ENCODE assay signal across 1 cellular context in genomic region chr22:36481393-36482168, GRCh38.
TF ChIP-seq lines count a peak whose summit lies in the region.

TXN2 (minus strand) TSS chr22:36481640; CDS start chr22:36480837, 803 bp downstream.

TF ChIP-seq in HEK293, 187 proteins besides CTCF, POLR2A, EP300 and RAD21 (continued from another document and continues in another):
- peak; percentile 55 for TF ChIP-seq ZNF366 (tag by site-specific recombination; conservative IDR thresholded peaks at IDR 0.05)
- TF ChIP-seq ZSCAN23 (tag by site-specific recombination; IDR thresholded peaks at IDR 0.05), result peak; percentile 86
- TF ChIP-seq ZNF792 (tag by site-specific recombination; IDR thresholded peaks at IDR 0.05), result no peak
- no peak; the same call in none of the 2 replicates for TF ChIP-seq ZNF660 (tag by site-specific recombination; IDR thresholded peaks at IDR 0.05)
- no peak; the same call in 1 of the 2 replicates for TF ChIP-seq ZNF394 (tag by site-specific recombination; IDR thresholded peaks at IDR 0.05; ENCODE audit: borderline replicate concordance)
- peak; percentile 99 for TF ChIP-seq ZBTB8A (tag by site-specific recombination; IDR thresholded peaks at IDR 0.05)
- TF ChIP-seq ZNF776 (tag by site-specific recombination; IDR thresholded peaks at IDR 0.05; ENCODE audit: borderline replicate concordance), result no peak
- peak; percentile 92 for TF ChIP-seq ZXDB (tag by site-specific recombination; IDR thresholded peaks at IDR 0.05)
- peak; percentile 73 for TF ChIP-seq KLF10 (tag by site-specific recombination; IDR thresholded peaks at IDR 0.05)
- peak; percentile 54 for TF ChIP-seq KLF1 (tag by site-specific recombination; IDR thresholded peaks at IDR 0.05)
- TF ChIP-seq ZBTB20 (tag by site-specific recombination; IDR thresholded peaks at IDR 0.05), result peak; percentile 62; the same call in 1 of the 2 replicates
- no peak for TF ChIP-seq ZNF704 (tag by site-specific recombination; IDR thresholded peaks at IDR 0.05)
- TF ChIP-seq, protein P1, sequence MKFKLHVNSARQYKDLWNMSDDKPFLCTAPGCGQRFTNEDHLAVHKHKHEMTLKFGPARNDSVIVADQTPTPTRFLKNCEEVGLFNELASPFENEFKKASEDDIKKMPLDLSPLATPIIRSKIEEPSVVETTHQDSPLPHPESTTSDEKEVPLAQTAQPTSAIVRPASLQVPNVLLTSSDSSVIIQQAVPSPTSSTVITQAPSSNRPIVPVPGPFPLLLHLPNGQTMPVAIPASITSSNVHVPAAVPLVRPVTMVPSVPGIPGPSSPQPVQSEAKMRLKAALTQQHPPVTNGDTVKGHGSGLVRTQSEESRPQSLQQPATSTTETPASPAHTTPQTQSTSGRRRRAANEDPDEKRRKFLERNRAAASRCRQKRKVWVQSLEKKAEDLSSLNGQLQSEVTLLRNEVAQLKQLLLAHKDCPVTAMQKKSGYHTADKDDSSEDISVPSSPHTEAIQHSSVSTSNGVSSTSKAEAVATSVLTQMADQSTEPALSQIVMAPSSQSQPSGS (tag by site-specific recombination; IDR thresholded peaks at IDR 0.05; ENCODE audit: low read depth), result peak; percentile 93
- peak; percentile 24; the same call in 1 of the 2 replicates for TF ChIP-seq ZNF768 (tag by site-specific recombination; IDR thresholded peaks at IDR 0.05)
- peak; percentile 57; the same call in 1 of the 2 replicates for TF ChIP-seq ZEB2 (tag by site-specific recombination; IDR thresholded peaks at IDR 0.05)
- TF ChIP-seq ZNF548 (tag by site-specific recombination; IDR thresholded peaks at IDR 0.05), result no peak
- peak; percentile 80 for TF ChIP-seq ZBTB26 (tag by site-specific recombination; optimal IDR thresholded peaks at IDR 0.05)
- TF ChIP-seq, protein P2, sequence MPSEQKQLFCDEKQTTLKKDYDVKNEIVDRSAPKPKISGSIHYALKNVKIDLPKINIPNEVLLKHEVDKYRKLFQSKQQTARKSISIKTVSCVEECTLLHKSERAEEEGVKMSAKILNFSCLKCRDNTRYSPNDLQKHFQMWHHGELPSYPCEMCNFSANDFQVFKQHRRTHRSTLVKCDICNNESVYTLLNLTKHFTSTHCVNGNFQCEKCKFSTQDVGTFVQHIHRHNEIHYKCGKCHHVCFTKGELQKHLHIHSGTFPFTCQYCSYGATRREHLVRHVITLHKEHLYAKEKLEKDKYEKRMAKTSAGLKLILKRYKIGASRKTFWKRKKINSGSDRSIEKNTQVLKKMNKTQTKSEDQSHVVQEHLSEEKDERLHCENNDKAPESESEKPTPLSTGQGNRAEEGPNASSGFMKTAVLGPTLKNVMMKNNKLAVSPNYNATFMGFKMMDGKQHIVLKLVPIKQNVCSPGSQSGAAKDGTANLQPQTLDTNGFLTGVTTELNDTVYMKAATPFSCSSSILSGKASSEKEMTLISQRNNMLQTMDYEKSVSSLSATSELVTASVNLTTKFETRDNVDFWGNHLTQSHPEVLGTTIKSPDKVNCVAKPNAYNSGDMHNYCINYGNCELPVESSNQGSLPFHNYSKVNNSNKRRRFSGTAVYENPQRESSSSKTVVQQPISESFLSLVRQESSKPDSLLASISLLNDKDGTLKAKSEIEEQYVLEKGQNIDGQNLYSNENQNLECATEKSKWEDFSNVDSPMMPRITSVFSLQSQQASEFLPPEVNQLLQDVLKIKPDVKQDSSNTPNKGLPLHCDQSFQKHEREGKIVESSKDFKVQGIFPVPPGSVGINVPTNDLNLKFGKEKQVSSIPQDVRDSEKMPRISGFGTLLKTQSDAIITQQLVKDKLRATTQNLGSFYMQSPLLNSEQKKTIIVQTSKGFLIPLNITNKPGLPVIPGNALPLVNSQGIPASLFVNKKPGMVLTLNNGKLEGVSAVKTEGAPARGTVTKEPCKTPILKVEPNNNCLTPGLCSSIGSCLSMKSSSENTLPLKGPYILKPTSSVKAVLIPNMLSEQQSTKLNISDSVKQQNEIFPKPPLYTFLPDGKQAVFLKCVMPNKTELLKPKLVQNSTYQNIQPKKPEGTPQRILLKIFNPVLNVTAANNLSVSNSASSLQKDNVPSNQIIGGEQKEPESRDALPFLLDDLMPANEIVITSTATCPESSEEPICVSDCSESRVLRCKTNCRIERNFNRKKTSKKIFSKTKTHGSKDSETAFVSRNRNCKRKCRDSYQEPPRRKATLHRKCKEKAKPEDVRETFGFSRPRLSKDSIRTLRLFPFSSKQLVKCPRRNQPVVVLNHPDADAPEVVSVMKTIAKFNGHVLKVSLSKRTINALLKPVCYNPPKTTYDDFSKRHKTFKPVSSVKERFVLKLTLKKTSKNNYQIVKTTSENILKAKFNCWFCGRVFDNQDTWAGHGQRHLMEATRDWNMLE (tag by site-specific recombination; conservative IDR thresholded peaks at IDR 0.05; ENCODE audit: low read depth), result peak; percentile 84
- TF ChIP-seq GLIS1 (tag by site-specific recombination; IDR thresholded peaks at IDR 0.05), result peak; percentile 84
- TF ChIP-seq ZNF133 (tag by site-specific recombination; IDR thresholded peaks at IDR 0.05), result no peak
- TF ChIP-seq, protein P3, sequence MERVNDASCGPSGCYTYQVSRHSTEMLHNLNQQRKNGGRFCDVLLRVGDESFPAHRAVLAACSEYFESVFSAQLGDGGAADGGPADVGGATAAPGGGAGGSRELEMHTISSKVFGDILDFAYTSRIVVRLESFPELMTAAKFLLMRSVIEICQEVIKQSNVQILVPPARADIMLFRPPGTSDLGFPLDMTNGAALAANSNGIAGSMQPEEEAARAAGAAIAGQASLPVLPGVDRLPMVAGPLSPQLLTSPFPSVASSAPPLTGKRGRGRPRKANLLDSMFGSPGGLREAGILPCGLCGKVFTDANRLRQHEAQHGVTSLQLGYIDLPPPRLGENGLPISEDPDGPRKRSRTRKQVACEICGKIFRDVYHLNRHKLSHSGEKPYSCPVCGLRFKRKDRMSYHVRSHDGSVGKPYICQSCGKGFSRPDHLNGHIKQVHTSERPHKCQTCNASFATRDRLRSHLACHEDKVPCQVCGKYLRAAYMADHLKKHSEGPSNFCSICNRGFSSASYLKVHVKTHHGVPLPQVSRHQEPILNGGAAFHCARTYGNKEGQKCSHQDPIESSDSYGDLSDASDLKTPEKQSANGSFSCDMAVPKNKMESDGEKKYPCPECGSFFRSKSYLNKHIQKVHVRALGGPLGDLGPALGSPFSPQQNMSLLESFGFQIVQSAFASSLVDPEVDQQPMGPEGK (tag by site-specific recombination; IDR thresholded peaks at IDR 0.05), result peak; percentile 93
- peak; percentile 91 for TF ChIP-seq PRDM10 (tag by site-specific recombination; IDR thresholded peaks at IDR 0.05)
- TF ChIP-seq, protein P4, sequence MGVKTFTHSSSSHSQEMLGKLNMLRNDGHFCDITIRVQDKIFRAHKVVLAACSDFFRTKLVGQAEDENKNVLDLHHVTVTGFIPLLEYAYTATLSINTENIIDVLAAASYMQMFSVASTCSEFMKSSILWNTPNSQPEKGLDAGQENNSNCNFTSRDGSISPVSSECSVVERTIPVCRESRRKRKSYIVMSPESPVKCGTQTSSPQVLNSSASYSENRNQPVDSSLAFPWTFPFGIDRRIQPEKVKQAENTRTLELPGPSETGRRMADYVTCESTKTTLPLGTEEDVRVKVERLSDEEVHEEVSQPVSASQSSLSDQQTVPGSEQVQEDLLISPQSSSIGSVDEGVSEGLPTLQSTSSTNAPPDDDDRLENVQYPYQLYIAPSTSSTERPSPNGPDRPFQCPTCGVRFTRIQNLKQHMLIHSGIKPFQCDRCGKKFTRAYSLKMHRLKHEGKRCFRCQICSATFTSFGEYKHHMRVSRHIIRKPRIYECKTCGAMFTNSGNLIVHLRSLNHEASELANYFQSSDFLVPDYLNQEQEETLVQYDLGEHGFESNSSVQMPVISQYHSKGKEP (tag by site-specific recombination; IDR thresholded peaks at IDR 0.05), result no peak
- no peak for TF ChIP-seq ZNF560 (tag by site-specific recombination; IDR thresholded peaks at IDR 0.05; ENCODE audit: borderline replicate concordance)
- peak; percentile 73; the same call in 1 of the 2 replicates for TF ChIP-seq YY1 (tag by site-specific recombination; IDR thresholded peaks at IDR 0.05)
- peak; percentile 86 for TF ChIP-seq ZNF335 (tag by site-specific recombination; conservative IDR thresholded peaks at IDR 0.05)
- TF ChIP-seq ZNF48 (tag by site-specific recombination; IDR thresholded peaks at IDR 0.05), result no peak
- TF ChIP-seq ZSCAN30 (tag by site-specific recombination; IDR thresholded peaks at IDR 0.05), result peak; percentile 12; the same call in 1 of the 2 replicates
- TF ChIP-seq, protein P5, sequence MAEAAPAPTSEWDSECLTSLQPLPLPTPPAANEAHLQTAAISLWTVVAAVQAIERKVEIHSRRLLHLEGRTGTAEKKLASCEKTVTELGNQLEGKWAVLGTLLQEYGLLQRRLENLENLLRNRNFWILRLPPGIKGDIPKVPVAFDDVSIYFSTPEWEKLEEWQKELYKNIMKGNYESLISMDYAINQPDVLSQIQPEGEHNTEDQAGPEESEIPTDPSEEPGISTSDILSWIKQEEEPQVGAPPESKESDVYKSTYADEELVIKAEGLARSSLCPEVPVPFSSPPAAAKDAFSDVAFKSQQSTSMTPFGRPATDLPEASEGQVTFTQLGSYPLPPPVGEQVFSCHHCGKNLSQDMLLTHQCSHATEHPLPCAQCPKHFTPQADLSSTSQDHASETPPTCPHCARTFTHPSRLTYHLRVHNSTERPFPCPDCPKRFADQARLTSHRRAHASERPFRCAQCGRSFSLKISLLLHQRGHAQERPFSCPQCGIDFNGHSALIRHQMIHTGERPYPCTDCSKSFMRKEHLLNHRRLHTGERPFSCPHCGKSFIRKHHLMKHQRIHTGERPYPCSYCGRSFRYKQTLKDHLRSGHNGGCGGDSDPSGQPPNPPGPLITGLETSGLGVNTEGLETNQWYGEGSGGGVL (tag by site-specific recombination; IDR thresholded peaks at IDR 0.05), result peak; percentile 80
- TF ChIP-seq ZNF501 (tag by site-specific recombination; IDR thresholded peaks at IDR 0.05), result 0 out of 2 replicates have a peak, but pooled peaks have one; percentile 32
- peak; percentile 46; the same call in 1 of the 2 replicates for TF ChIP-seq BCL11A (tag by site-specific recombination; IDR thresholded peaks at IDR 0.05; ENCODE audit: low read depth)
- peak; percentile 65 for TF ChIP-seq KLF8 (tag by site-specific recombination; IDR thresholded peaks at IDR 0.05)
- TF ChIP-seq ZNF280D (tag by site-specific recombination; IDR thresholded peaks at IDR 0.05), result no peak
- no peak for TF ChIP-seq ZNF354C (tag by site-specific recombination; IDR thresholded peaks at IDR 0.05; ENCODE audit: borderline replicate concordance, low read depth)
- TF ChIP-seq ZNF521 (tag by site-specific recombination; IDR thresholded peaks at IDR 0.05), result no peak
- TF ChIP-seq ZNF202 (tag by site-specific recombination; IDR thresholded peaks at IDR 0.05; ENCODE audit: borderline replicate concordance), result no peak
- TF ChIP-seq ZNF175 (tag by site-specific recombination; IDR thresholded peaks at IDR 0.05), result no peak
